Comparison of ENCODE assay signal across 1 cellular context in genomic region chr2:74146929-74147728, GRCh38.
TF ChIP-seq lines count a peak whose summit lies in the region.

No MANE protein-coding gene starts in this region.

TF ChIP-seq in liver, 16 proteins besides CTCF, POLR2A, EP300 and RAD21 (continued from another document):
- TF ChIP-seq ZBTB33 (IDR thresholded peaks at IDR 0.05) (no peak), RXRA (IDR thresholded peaks at IDR 0.05) (no peak), NR2F2 (IDR thresholded peaks at IDR 0.05) (no peak), FOXA1 (IDR thresholded peaks at IDR 0.05) (no peak), GABPA (IDR thresholded peaks at IDR 0.05 in 1 of 2, conservative IDR thresholded peaks at IDR 0.05 in 1 of 2) (no peak)
